Comparison of ENCODE assay signal across 12 cellular contexts in genomic region chr16:75099075-75099667, GRCh38. TPM values are rescaled to one million over a fixed set of nuclear protein-coding genes. Genes with fewer than 3 reads are reported as not detected.
DNase-seq lines count a peak whose midpoint lies in the region; ATAC-seq and TF ChIP-seq lines count a peak whose summit lies in the region.
"Had no signal": no experiment of that assay in that cellular context is flagged by ENCODE, and none has a peak within 500 bp of the region (broad histone marks: within the 10 kb centered on the region; RNA-seq: fewer than 3 reads in every experiment).

No MANE protein-coding gene starts in this region.

- H3K27me3 ChIP-seq in Loucy (ENCODE audit: insufficient read depth, low read length, poor library complexity, severe bottlenecking): no peaks in the 10 kb centered on the region
- no peaks in the 10 kb centered on the region for H3K27me3 ChIP-seq in esophagus (ENCODE audit: control insufficient read depth in 1 of 2, insufficient read depth in 2 of 2, low read length in 2 of 2)
- no peaks in the 10 kb centered on the region for H3K27me3 ChIP-seq in skeletal muscle tissue (ENCODE audit: control insufficient read depth in 3 of 3, insufficient read depth in 3 of 3, low read length in 3 of 3)
- H3K27me3 ChIP-seq: colonic mucosa had no signal

- peak; percentile 25 for DNase-seq in NCI-H510A (lab: John Stamatoyannopoulos, UW)
- no peak for DNase-seq in NCI-H510A treated with DMSO at 0.1 percent for 48 hours (lab: John Stamatoyannopoulos, UW)
- no peak for DNase-seq in stimulated activated CD4-positive, alpha-beta T cell treated with anti-CD3 and anti-CD28 coated beads, Interleukin-15, amount 100 ng/mL, for 24 hours
- no peak for DNase-seq in NAMALWA (ENCODE audit: low spot score)
- DNase-seq: colonic mucosa; NK-92 treated with Interleukin-12 subunit alpha and Interleukin-12 subunit beta, amount 100 ng/mL, for 24 hours; T1000 had no signal

- peaks cover 68% of the 10 kb centered on the region for H3K36me3 ChIP-seq in Loucy (ENCODE audit: insufficient read depth, low read length)
- H3K36me3 ChIP-seq in esophagus (ENCODE audit: control insufficient read depth in 2 of 2, insufficient read depth in 2 of 2, low read length in 1 of 2): peaks cover 0 to 7% of the 10 kb centered on the region in 2 donors
- H3K36me3 ChIP-seq in skeletal muscle tissue (ENCODE audit: control insufficient read depth in 3 of 3, insufficient read depth in 3 of 3, low read length in 3 of 3): peaks cover 1 to 14% (median 8%) of the 10 kb centered on the region in 3 donors
- H3K36me3 ChIP-seq: colonic mucosa had no signal

- H3K9me3 ChIP-seq in Loucy (ENCODE audit: insufficient read depth, low read depth, low read length): no peaks in the 10 kb centered on the region
- H3K9me3 ChIP-seq in esophagus (ENCODE audit: control insufficient read depth in 2 of 2, insufficient read depth in 1 of 2, low read depth in 1 of 2, low read length in 1 of 2): no peaks in the 10 kb centered on the region
- H3K9me3 ChIP-seq in skeletal muscle tissue (ENCODE audit: control insufficient read depth in 3 of 3, low read length in 3 of 3): no peaks in the 10 kb centered on the region
- H3K9me3 ChIP-seq: colonic mucosa had no signal

- peaks cover 58% of the 10 kb centered on the region for H4K20me1 ChIP-seq in Loucy (ENCODE audit: insufficient read depth, low read length, poor library complexity, severe bottlenecking)

- H3K79me2 ChIP-seq in Loucy (ENCODE audit: insufficient read depth, low read length): peaks cover 98% of the 10 kb centered on the region

- peak overlapping the region; percentile 76 to 94 for H3K27ac ChIP-seq in esophagus (ENCODE audit: low read depth in 2 of 2, low read length in 1 of 2)
- H3K27ac ChIP-seq in skeletal muscle tissue (ENCODE audit: low read depth, low read length): peak overlapping the region; percentile 45
- H3K27ac ChIP-seq: 22Rv1, colonic mucosa had no signal

- peaks cover 6% of the 10 kb centered on the region; the same call in 1 of the 2 replicates for H3F3A ChIP-seq in Loucy (ENCODE audit: low read depth)

- H3K4me2 ChIP-seq in Loucy (ENCODE audit: low read depth, low read length, poor library complexity, severe bottlenecking): peak overlapping the region; percentile 81

- no peak for TF ChIP-seq CTCF in Loucy (conservative IDR thresholded peaks at IDR 0.05; ENCODE audit: low read length)

- H2AFZ ChIP-seq in Loucy (ENCODE audit: low read length): no peak overlapping the region

- ATAC-seq in HG03280 (IDR thresholded peaks at IDR 0.05; ENCODE audit: unreplicated experiment): no peak

- H3K4me1 ChIP-seq in Loucy (ENCODE audit: insufficient read depth, low read length, poor library complexity, severe bottlenecking) (peaks cover 57% of the 10 kb centered on the region), esophagus (ENCODE audit: control insufficient read depth in 2 of 2, insufficient read depth in 2 of 2, low read length in 1 of 2) (peaks cover 17 to 37% of the 10 kb centered on the region in 2 donors), skeletal muscle tissue (ENCODE audit: control insufficient read depth in 3 of 3, insufficient read depth in 3 of 3, low read length in 3 of 3) (peaks cover 35 to 50% (median 38%) of the 10 kb centered on the region in 3 donors)
- H3K4me1 ChIP-seq: colonic mucosa had no signal

- H3K4me3 ChIP-seq in Loucy (ENCODE audit: low read length, poor library complexity, severe bottlenecking) (peak overlapping the region; percentile 63), esophagus (ENCODE audit: low read depth in 1 of 2, low read length in 2 of 2) (no peak overlapping the region), skeletal muscle tissue (ENCODE audit: low read length in 3 of 3) (no peak overlapping the region)
- H3K4me3 ChIP-seq: colonic mucosa had no signal

- WGBS in esophagus, 2 donors: 52 to 55% methylated on average over 8 of the region's 8 CpGs

- no peaks in the 10 kb centered on the region for H3K9me2 ChIP-seq in Loucy (replicated peaks; ENCODE audit: low read depth, low read length)

- H3K9ac ChIP-seq in Loucy (ENCODE audit: low read depth, low read length, poor library complexity, severe bottlenecking) (peak overlapping the region; percentile 80), skeletal muscle tissue (ENCODE audit: low read depth in 1 of 3, low read length in 3 of 3) (peak overlapping the region in 2 of 3 donors; percentile 40 to 77)

RNA-seq across cellular contexts. Expression of gene LDHD, which starts 17.4 kb away (rescaled TPM):
- 10 to 100 TPM; 11.8 to 12.6 TPM for polyA plus RNA-seq in esophagus
- total RNA-seq in skeletal muscle tissue: 6.3 TPM

RNA-seq across cellular contexts. Expression of gene ZFP1, which starts 49.2 kb away (rescaled TPM):
- polyA plus RNA-seq in esophagus: 1 to 10 TPM; 2.5 TPM
- 12.5 TPM for total RNA-seq in skeletal muscle tissue
